In the genomic region with DNA sequence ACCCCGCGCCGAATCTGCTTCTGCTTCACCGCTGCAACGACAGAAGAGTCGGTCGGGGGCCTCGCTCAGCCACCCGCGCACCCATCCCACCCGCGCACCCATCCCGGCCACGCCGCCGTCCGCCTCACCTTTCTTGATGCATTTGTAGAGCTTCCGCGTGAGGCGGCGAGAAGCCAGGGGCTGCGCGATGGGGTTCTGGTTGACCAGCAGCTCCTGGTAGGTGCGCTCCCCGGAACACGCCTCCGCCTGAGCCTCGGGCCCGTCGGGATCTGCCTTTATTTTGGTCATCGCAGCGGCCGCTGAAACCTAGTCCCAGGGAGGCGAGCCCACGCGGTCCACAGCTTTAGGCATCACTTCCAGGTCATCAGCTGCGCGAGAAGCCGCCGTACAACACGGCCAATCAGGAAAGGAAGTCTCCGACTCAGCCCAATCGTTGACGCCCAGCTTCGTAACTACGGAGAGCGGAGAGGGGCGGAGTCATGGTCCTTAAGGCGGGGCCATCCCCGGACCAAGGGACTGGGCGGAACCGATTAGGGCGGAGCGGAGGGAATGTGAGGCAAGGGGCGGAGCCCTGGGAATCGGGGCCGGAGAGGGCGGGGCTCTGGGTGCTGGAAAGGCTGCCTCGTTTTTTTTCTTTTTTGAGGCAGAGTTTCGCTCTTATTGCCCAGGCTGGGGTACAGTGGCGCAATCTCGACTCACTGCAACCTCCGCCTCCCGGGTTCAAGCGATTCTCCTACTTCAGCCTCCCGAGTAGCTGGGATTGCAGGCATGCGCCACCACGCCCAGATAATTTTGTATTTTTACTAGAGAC, we compare ENCODE assay signal across 1 cellular context.
TF ChIP-seq lines count a peak whose summit lies in the region.

Gene NHP2 (minus strand): TSS at position 356 of the 811 bp plus-strand sequence. CDS start 68 bp downstream, at position 288.

TF ChIP-seq in HCT116, 20 proteins besides CTCF, POLR2A, EP300 and RAD21 (continued from another document):
- TF ChIP-seq REST (IDR thresholded peaks at IDR 0.05; ENCODE audit: low read depth) = no peak
- no peak for TF ChIP-seq ZFX (IDR thresholded peaks at IDR 0.05)
- TF ChIP-seq, protein P1, sequence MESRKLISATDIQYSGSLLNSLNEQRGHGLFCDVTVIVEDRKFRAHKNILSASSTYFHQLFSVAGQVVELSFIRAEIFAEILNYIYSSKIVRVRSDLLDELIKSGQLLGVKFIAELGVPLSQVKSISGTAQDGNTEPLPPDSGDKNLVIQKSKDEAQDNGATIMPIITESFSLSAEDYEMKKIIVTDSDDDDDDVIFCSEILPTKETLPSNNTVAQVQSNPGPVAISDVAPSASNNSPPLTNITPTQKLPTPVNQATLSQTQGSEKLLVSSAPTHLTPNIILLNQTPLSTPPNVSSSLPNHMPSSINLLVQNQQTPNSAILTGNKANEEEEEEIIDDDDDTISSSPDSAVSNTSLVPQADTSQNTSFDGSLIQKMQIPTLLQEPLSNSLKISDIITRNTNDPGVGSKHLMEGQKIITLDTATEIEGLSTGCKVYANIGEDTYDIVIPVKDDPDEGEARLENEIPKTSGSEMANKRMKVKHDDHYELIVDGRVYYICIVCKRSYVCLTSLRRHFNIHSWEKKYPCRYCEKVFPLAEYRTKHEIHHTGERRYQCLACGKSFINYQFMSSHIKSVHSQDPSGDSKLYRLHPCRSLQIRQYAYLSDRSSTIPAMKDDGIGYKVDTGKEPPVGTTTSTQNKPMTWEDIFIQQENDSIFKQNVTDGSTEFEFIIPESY (IDR thresholded peaks at IDR 0.05; ENCODE audit: extremely low read depth, insufficient replicate concordance, low read length) = peak; percentile 85
- peak; percentile 98 for TF ChIP-seq MAX (IDR thresholded peaks at IDR 0.05)
- TF ChIP-seq YY1 (IDR thresholded peaks at IDR 0.05; ENCODE audit: extremely low read depth, insufficient replicate concordance, low read depth, low read length) = no peak
- peak; percentile 15 for TF ChIP-seq TCF7L2 (IDR thresholded peaks at IDR 0.05; ENCODE audit: borderline replicate concordance, extremely low read depth, insufficient read depth, insufficient read length)
- TF ChIP-seq ZNF274 (IDR thresholded peaks at IDR 0.05; ENCODE audit: low read depth, low read length) = no peak
